ENCODE assay signal across 18 cellular contexts in genomic region chr11:34267440-34267839, GRCh38.
A peak's percentile ranks its signal among the peaks of the same experiment; 100 is the strongest.
DNase-seq lines count a peak whose midpoint lies in the region; ATAC-seq and TF ChIP-seq lines count a peak whose summit lies in the region.
"Had no signal": no experiment of that assay in that cellular context is flagged by ENCODE, and none has a peak within 500 bp of the region (broad histone marks: within the 10 kb centered on the region; RNA-seq: fewer than 3 reads in every experiment).

No MANE protein-coding gene starts in this region.

- no peak overlapping the region for H3K27ac Mint-ChIP-seq in GM23338
- H3K27ac Mint-ChIP-seq: activated CD4-positive, alpha-beta T cell treated with anti-CD3 and anti-CD28 coated beads, Interleukin-2, amount 10 ng/mL, durations not matched to agents 24 days and 14 days; B cell; stimulated activated naive CD8-positive, alpha-beta T cell treated with anti-CD3 and anti-CD28 coated beads, Interleukin-15, Interleukin-2, amounts not matched to agents 100 ng/mL and 50 ng/mL, for 24 hours had no signal

- H4K20me1 ChIP-seq in GM23338 (replicated peaks; ENCODE audit: insufficient read depth): no peaks in the 10 kb centered on the region
- H4K20me1 ChIP-seq in hepatocyte (ENCODE audit: insufficient read depth, poor library complexity, severe bottlenecking): no peaks in the 10 kb centered on the region

- H3K4me1 ChIP-seq in GM23338 (ENCODE audit: insufficient read depth) (peaks cover 8% of the 10 kb centered on the region; the same call in 1 of the 2 replicates), hepatocyte (ENCODE audit: insufficient read depth) (peaks cover 21% of the 10 kb centered on the region)

- no peak for DNase-seq in GM23338 (ENCODE audit: low spot score)
- DNase-seq in RWPE1 (ENCODE audit: low spot score): no peak
- no peak for DNase-seq in hepatocyte (ENCODE audit: low spot score)
- no peak for DNase-seq in DMS53 (lab: John Stamatoyannopoulos, UW)
- no peak for DNase-seq in NCI-H446 (lab: John Stamatoyannopoulos, UW)
- DNase-seq: activated CD4-positive, alpha-beta T cell treated with anti-CD3 and anti-CD28 coated beads, Interleukin-2, amount 10 ng/mL, durations not matched to agents 24 days and 14 days; mucosa of descending colon; NCI-H1105; NCI-H2107; NCI-H526 treated with DMSO at 0.1 percent for 48 hours; occipital lobe; PC-3 had no signal

- H3K27me3 Mint-ChIP-seq in GM23338 (ENCODE audit: insufficient read depth, low read depth, poor library complexity): peaks cover 15% of the 10 kb centered on the region
- H3K27me3 Mint-ChIP-seq: B cell; stimulated activated naive CD8-positive, alpha-beta T cell treated with anti-CD3 and anti-CD28 coated beads, Interleukin-15, Interleukin-2, amounts not matched to agents 100 ng/mL and 50 ng/mL, for 24 hours had no signal

- H3K9me3 ChIP-seq in hepatocyte (ENCODE audit: low read depth): no peaks in the 10 kb centered on the region
- H3K9me3 ChIP-seq: mucosa of descending colon had no signal

- no peak overlapping the region for H3K27ac ChIP-seq in GM23338 (ENCODE audit: low read depth)
- peak overlapping the region; percentile 67 for H3K27ac ChIP-seq in RWPE1
- peak overlapping the region; percentile 79 for H3K27ac ChIP-seq in hepatocyte
- peak overlapping the region; percentile 29 for H3K27ac ChIP-seq in temporal lobe (ENCODE audit: low read depth, low read length)
- H3K27ac ChIP-seq: HL-60 had no signal

- H3K27me3 ChIP-seq in GM23338 (ENCODE audit: insufficient read depth): no peaks in the 10 kb centered on the region
- no peaks in the 10 kb centered on the region for H3K27me3 ChIP-seq in hepatocyte

- no peaks in the 10 kb centered on the region for H3K9me3 Mint-ChIP-seq in GM23338
- H3K9me3 Mint-ChIP-seq: activated CD4-positive, alpha-beta T cell treated with anti-CD3 and anti-CD28 coated beads, Interleukin-2, amount 10 ng/mL, durations not matched to agents 24 days and 14 days; stimulated activated naive CD8-positive, alpha-beta T cell treated with anti-CD3 and anti-CD28 coated beads, Interleukin-15, Interleukin-2, amounts not matched to agents 100 ng/mL and 50 ng/mL, for 24 hours had no signal

- H3K9me2 ChIP-seq in GM23338 (ENCODE audit: insufficient read depth): no peaks in the 10 kb centered on the region
- H3K9me2 ChIP-seq in hepatocyte (replicated peaks; ENCODE audit: insufficient read depth): no peaks in the 10 kb centered on the region

- H3K4me2 ChIP-seq in GM23338 (0 out of 2 replicates have a peak overlapping the region, but pooled peaks have one; percentile 38), hepatocyte (peak overlapping the region; percentile 47)

- H3K79me2 ChIP-seq in GM23338 (replicated peaks; ENCODE audit: insufficient read depth) (0 out of 2 replicates have a peak, but pooled peaks cover 2% of the 10 kb centered on the region), hepatocyte (peaks cover 21% of the 10 kb centered on the region)

- H3K36me3 ChIP-seq in GM23338 (ENCODE audit: insufficient read depth): no peaks in the 10 kb centered on the region
- H3K36me3 ChIP-seq in hepatocyte (replicated peaks; ENCODE audit: insufficient read depth, low read depth): no peaks in the 10 kb centered on the region

- no peak overlapping the region for H2AFZ ChIP-seq in GM23338
- no peak overlapping the region for H2AFZ ChIP-seq in hepatocyte

- no peak for ATAC-seq in GM23338
- ATAC-seq in esophagus mucosa: no peak
- ATAC-seq: HCT116, mucosa of descending colon, PC-3 had no signal

- CTCF ChIA-PET in RWPE1 (lab: Yijun Ruan, JAX): no interaction called here

- POLR2A ChIA-PET in RWPE1 (lab: Yijun Ruan, JAX; ENCODE audit: low non-redundant PET): no interaction called here

- H3K36me3 Mint-ChIP-seq in GM23338 (ENCODE audit: low read depth): no peaks in the 10 kb centered on the region

- whole genome bisulfite sequencing in hepatocyte (ENCODE audit: low lambda C conversion rate, missing lambda C conversion rate): 68% methylated on average over 3 of the region's 3 CpGs

- no peak overlapping the region for H3K4me3 Mint-ChIP-seq in GM23338
- H3K4me3 Mint-ChIP-seq: activated CD4-positive, alpha-beta T cell treated with anti-CD3 and anti-CD28 coated beads, Interleukin-2, amount 10 ng/mL, durations not matched to agents 24 days and 14 days; B cell; stimulated activated naive CD8-positive, alpha-beta T cell treated with anti-CD3 and anti-CD28 coated beads, Interleukin-15, Interleukin-2, amounts not matched to agents 100 ng/mL and 50 ng/mL, for 24 hours had no signal

- H3F3A ChIP-seq in GM23338 (replicated peaks; ENCODE audit: low read depth): no peaks in the 10 kb centered on the region

- H3K4me3 ChIP-seq in GM23338 (no peak overlapping the region), hepatocyte (no peak overlapping the region)
- H3K4me3 ChIP-seq: mucosa of descending colon had no signal

- no peak for TF ChIP-seq CTCF in GM23338 (conservative IDR thresholded peaks at IDR 0.05; ENCODE audit: low read depth in 2 of 2)
- TF ChIP-seq CTCF in RWPE1 (conservative IDR thresholded peaks at IDR 0.05; ENCODE audit: low read depth): no peak
- TF ChIP-seq CTCF in hepatocyte (IDR thresholded peaks at IDR 0.05; ENCODE audit: poor library complexity): no peak

- peaks cover 40% of the 10 kb centered on the region for H3K4me1 Mint-ChIP-seq in GM23338

TF ChIP-seq in GM23338, 12 proteins besides CTCF, POLR2A, EP300 and RAD21:
- TF ChIP-seq NANOG (IDR thresholded peaks at IDR 0.05; ENCODE audit: borderline replicate concordance): no peak
- no peak for TF ChIP-seq STAT1 (IDR thresholded peaks at IDR 0.05; ENCODE audit: unreplicated experiment)
- TF ChIP-seq JUNB (IDR thresholded peaks at IDR 0.05; ENCODE audit: unreplicated experiment): no peak
- TF ChIP-seq ZNF462 (CRISPR knock-in tag; IDR thresholded peaks at IDR 0.05): no peak
- TF ChIP-seq POLR2AphosphoS5 (IDR thresholded peaks at IDR 0.05; ENCODE audit: low read depth): no peak
